In the genomic region with DNA sequence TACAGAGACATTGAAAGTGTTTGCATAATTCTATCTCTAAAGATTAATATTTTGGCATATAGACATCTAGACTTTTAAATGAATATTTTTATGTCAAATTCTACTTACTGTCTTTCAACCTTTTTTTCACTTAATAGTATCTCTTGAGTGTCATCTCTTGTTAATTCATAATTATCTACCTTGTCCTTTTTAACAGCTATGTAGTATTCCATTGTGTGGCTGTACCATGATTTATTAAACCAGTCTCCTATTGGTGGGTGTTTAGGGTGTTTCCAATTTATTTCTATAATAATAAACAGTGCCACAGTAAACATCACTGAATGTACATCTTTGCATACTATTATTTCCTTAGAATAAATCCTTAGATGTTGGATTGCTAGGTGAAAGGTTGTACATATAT, we compare ENCODE assay signal across 8 cellular contexts. TPM values are rescaled to one million over a fixed set of nuclear protein-coding genes. Genes with fewer than 3 reads are reported as not detected.
"Had no signal": no experiment of that assay in that cellular context is flagged by ENCODE, and none has a peak within 500 bp of the region (broad histone marks: within the 10 kb centered on the region; RNA-seq: fewer than 3 reads in every experiment).

No MANE protein-coding gene starts in this region.

- ATAC-seq: GM23338 had no signal

- H3K4me3 ChIP-seq: GM23338 had no signal

- DNase-seq: H9, HCEC 1CT, HFFc6, IMR-90 had no signal

- H3K27ac ChIP-seq: KMS-11 had no signal

RNA-seq across cellular contexts. Expression of gene RNF222, which starts 16.3 kb away (rescaled TPM):
- total RNA-seq: H1, HFFc6, HT-29, IMR-90 had no signal
